Comparison of ENCODE assay signal across 8 cellular contexts in the genomic region with DNA sequence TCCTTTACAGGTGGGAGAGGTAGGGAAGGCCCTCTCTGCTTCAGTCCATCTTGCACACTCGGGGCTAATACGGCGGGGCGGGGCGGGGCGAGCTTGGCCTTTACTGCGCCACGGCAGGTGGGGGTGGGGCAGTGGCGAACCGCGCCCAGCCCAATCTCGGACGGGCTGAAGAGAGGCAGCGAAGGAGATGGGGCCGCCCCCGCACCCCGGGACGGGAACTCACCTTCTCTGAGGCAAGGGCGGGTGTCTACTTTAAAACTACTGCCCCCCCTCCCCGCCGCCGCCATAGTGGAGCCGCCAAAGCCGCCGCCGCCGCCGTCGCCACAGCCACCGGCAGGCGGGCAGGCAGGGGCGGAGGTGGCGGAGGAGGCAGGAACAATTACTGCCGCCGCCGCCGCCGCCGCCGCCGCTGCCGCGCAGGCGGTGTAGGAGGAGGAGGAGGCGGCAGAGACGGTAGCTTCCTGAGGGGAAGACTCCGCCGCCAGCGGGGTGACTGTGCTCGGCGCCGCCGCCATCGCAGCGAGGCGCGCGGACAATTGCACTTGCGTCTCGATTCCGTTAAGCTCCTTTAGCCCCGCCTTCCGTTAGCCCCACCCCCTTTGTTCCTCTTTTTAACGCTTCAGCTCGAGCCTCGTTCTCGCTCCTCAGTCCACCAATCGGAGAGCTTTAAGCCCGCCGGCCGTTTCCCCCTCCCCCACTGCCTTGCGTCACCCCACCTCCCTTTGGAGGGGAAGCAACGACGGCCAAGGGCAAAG.
A peak's percentile ranks its signal among the peaks of the same experiment; 100 is the strongest.
DNase-seq lines count a peak whose midpoint lies in the region; ATAC-seq lines count a peak whose summit lies in the region.

A gene (minus strand): TSS at position 534 of the 755 bp plus-strand sequence. CDS start 19 bp downstream, at position 515.

- ATAC-seq in GM19463 (IDR thresholded peaks at IDR 0.05; ENCODE audit: unreplicated experiment), result peak; percentile 73

- DNase-seq in CMK (ENCODE audit: low read depth), result peak; percentile 86
- DNase-seq in HPDE6-E6E7 (ENCODE audit: extremely low spot score), result peak; percentile 7
- peak; percentile 38 for DNase-seq in NK-92 (lab: John Stamatoyannopoulos, UW; ENCODE audit: unreplicated experiment)
- peak; percentile 87 for DNase-seq in activated CD8-positive, alpha-beta memory T cell treated with anti-CD3 and anti-CD28 coated beads, Interleukin-2, amount 50 U/mL, for 1 hour (ENCODE audit: extremely low read depth)
- DNase-seq in epidermal melanocyte (ENCODE audit: insufficient read length, low spot score), result peak; percentile 50
- peak; percentile 62 for DNase-seq in middle frontal gyrus (ENCODE audit: extremely low spot score, low spot score)
- DNase-seq in stimulated activated CD8-positive, alpha-beta memory T cell treated with anti-CD3 and anti-CD28 coated beads, Interleukin-2, amount 100 ng/mL, for 1 hour (ENCODE audit: low read depth in 2 of 2), result peak; percentile 83 to 84

Comparison
In these comparisons a context has a peak if more than half of its experiments do, and no peak if none do; other contexts are left out.
1. Peak in every context shown above with its lines: DNase-seq and ATAC-seq.
2. DNase-seq: peak in every context shown above with its lines; median percentile 87 in activated CD8-positive, alpha-beta memory T cell treated with anti-CD3 and anti-CD28 coated beads, Interleukin-2, amount 50 U/mL, for 1 hour; 86 in CMK; 84 in stimulated activated CD8-positive, alpha-beta memory T cell treated with anti-CD3 and anti-CD28 coated beads, Interleukin-2, amount 100 ng/mL, for 1 hour; 62 in middle frontal gyrus; 50 in epidermal melanocyte; 38 in NK-92; 7 in HPDE6-E6E7.